Comparison of ENCODE assay signal across 21 cellular contexts in the genomic region with DNA sequence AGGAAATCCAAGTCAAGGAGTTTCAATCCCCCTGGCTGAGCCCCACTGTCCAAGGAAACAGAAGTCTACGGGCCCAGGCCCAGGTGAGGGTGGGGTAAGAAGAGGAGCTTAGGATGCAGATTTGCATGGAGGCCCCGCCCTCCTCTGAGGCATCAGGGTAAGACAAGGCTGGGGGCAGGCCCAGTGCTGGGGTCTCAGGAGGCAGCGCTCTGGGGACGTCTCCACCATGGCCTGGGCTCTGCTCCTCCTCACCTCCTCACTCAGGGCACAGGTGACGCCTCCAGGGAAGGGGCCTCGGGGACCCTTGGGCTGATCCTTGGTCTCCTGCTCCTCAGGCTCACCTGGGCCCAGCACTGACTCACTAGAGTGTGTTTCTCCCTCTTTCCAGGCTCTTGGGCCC. TPM values are rescaled to one million over a fixed set of nuclear protein-coding genes. Genes with fewer than 3 reads are reported as not detected.
DNase-seq lines count a peak whose midpoint lies in the region; ATAC-seq, FAIRE-seq and TF ChIP-seq lines count a peak whose summit lies in the region.
"Had no signal": no experiment of that assay in that cellular context is flagged by ENCODE, and none has a peak within 500 bp of the region (broad histone marks: within the 10 kb centered on the region; RNA-seq: fewer than 3 reads in every experiment).

No MANE protein-coding gene starts in this region.

- H3K4me3 ChIP-seq in MM.1S (ENCODE audit: low read length) = no peak overlapping the region
- no peak overlapping the region for H3K4me3 ChIP-seq in K562
- H3K4me3 ChIP-seq: Peyer's patch, SJSA1 had no signal

- H3K9me3 ChIP-seq in MM.1S (replicated peaks; ENCODE audit: insufficient read depth, low read length) = no peaks in the 10 kb centered on the region
- H3K9me3 ChIP-seq in K562 (replicated peaks; ENCODE audit: control insufficient read depth, insufficient read depth, low read depth, low read length) = no peaks in the 10 kb centered on the region
- no peaks in the 10 kb centered on the region for H3K9me3 ChIP-seq in T-helper 17 cell (ENCODE audit: control insufficient read depth, low read length, poor library complexity, severe bottlenecking)
- H3K9me3 ChIP-seq: Peyer's patch, SJSA1 had no signal

- TF ChIP-seq POLR2A in GM12892 (IDR thresholded peaks at IDR 0.05; ENCODE audit: low read depth, low read length) (no peak), K562 (conservative IDR thresholded peaks at IDR 0.05) (no peak)

- H3F3A ChIP-seq in MM.1S (ENCODE audit: insufficient read depth, low read length) = peaks cover 64% of the 10 kb centered on the region

- in situ Hi-C loops in K562 (cut with MboI) = no loop called here

- POLR2A ChIA-PET in K562 (lab: Yijun Ruan, JAX) = interaction anchor here (0.9 to 4.0 kb wide), 16 partner anchors 10 to 267 kb away, joined by 3 to 17 read pairs (median 5); no protein-coding TSS in a partner anchor
- POLR2A ChIA-PET in activated CD8-positive, alpha-beta T cell treated with anti-CD3 and anti-CD28 coated beads for 36 hours (lab: Charles Lee) = no interaction called here

- peak overlapping the region in 1 of 2 donors; percentile 40 for H3K4me3 Mint-ChIP-seq in stimulated activated naive B cell treated with anti-CD40 and anti-IgM and Interleukin-4, amounts not matched to agents 10 μg/mL and 1 μg/mL and 100 μg/mL, for 72 hours
- H3K4me3 Mint-ChIP-seq in activated CD8-positive, alpha-beta T cell treated with anti-CD3 and anti-CD28 coated beads for 36 hours = no peak overlapping the region
- H3K4me3 Mint-ChIP-seq in T-helper 17 cell = no peak overlapping the region

- TF ChIP-seq RAD21 in K562 (CRISPR knock-in tag; conservative IDR thresholded peaks at IDR 0.05 in 1 of 2, IDR thresholded peaks at IDR 0.05 in 1 of 2) = no peak

- ATAC-seq in K562 (peak; percentile 14), HG02610 (IDR thresholded peaks at IDR 0.05; ENCODE audit: unreplicated experiment) (no peak), T-helper 17 cell (no peak)
- no peak for ATAC-seq in stimulated activated naive B cell treated with anti-CD40 and anti-IgM and Interleukin-4, amounts not matched to agents 10 μg/mL and 1 μg/mL and 100 μg/mL, for 72 hours (replicated peaks)
- ATAC-seq in activated CD8-positive, alpha-beta T cell treated with anti-CD3 and anti-CD28 coated beads for 36 hours = no peak

- no peak for TF ChIP-seq EP300 in K562 (IDR thresholded peaks at IDR 0.05; ENCODE audit: low read length)

- peaks cover 30 to 33% of the 10 kb centered on the region in 2 donors for H3K27me3 Mint-ChIP-seq in stimulated activated naive B cell treated with anti-CD40 and anti-IgM and Interleukin-4, amounts not matched to agents 10 μg/mL and 1 μg/mL and 100 μg/mL, for 72 hours
- H3K27me3 Mint-ChIP-seq in activated CD8-positive, alpha-beta T cell treated with anti-CD3 and anti-CD28 coated beads for 36 hours = peaks cover 2% of the 10 kb centered on the region
- peaks cover 11% of the 10 kb centered on the region for H3K27me3 Mint-ChIP-seq in T-helper 17 cell

- TF ChIP-seq CTCF in MM.1S (IDR thresholded peaks at IDR 0.05; ENCODE audit: low read length) (no peak), K562 (IDR thresholded peaks at IDR 0.05 in 2 of 3, conservative IDR thresholded peaks at IDR 0.05 in 1 of 3; ENCODE audit: insufficient read depth in 2 of 3, low read depth in 1 of 3, low read length in 3 of 3) (no peak)
- TF ChIP-seq CTCF in activated CD8-positive, alpha-beta T cell treated with anti-CD3 and anti-CD28 coated beads for 36 hours (IDR thresholded peaks at IDR 0.05) = no peak

- H3K4me1 ChIP-seq in MM.1S (ENCODE audit: low read length) (peaks cover 60% of the 10 kb centered on the region), K562 (replicated peaks in 1 of 2; ENCODE audit: control insufficient read depth in 2 of 2, insufficient read depth in 2 of 2, low read length in 2 of 2) (no peaks in the 10 kb centered on the region)
- H3K4me1 ChIP-seq: Peyer's patch, SJSA1 had no signal

- H3K4me1 Mint-ChIP-seq in stimulated activated naive B cell treated with anti-CD40 and anti-IgM and Interleukin-4, amounts not matched to agents 10 μg/mL and 1 μg/mL and 100 μg/mL, for 72 hours = peaks cover 34 to 51% of the 10 kb centered on the region in 2 donors
- H3K4me1 Mint-ChIP-seq in activated CD8-positive, alpha-beta T cell treated with anti-CD3 and anti-CD28 coated beads for 36 hours (ENCODE audit: low read depth) = peaks cover 5% of the 10 kb centered on the region
- peaks cover 12% of the 10 kb centered on the region for H3K4me1 Mint-ChIP-seq in T-helper 17 cell

- H3K9me1 ChIP-seq in K562 (ENCODE audit: control insufficient read depth, insufficient read depth, low read length) = peaks cover 3% of the 10 kb centered on the region

- H3K27me3 ChIP-seq in MM.1S (replicated peaks; ENCODE audit: insufficient read depth, low read length) (no peaks in the 10 kb centered on the region), K562 (ENCODE audit: control insufficient read depth in 2 of 2, insufficient read depth in 2 of 2, low read length in 2 of 2) (peaks cover 22 to 35% of the 10 kb centered on the region in 2 experiments)
- H3K27me3 ChIP-seq: Peyer's patch, SJSA1 had no signal

- WGBS in K562 (ENCODE audit: insufficient coverage, low coverage, missing lambda C conversion rate) = under 1% methylated on average over 6 of the region's 6 CpGs

- no peaks in the 10 kb centered on the region for H3K36me3 Mint-ChIP-seq in stimulated activated naive B cell treated with anti-CD40 and anti-IgM and Interleukin-4, amounts not matched to agents 10 μg/mL and 1 μg/mL and 100 μg/mL, for 72 hours
- H3K36me3 Mint-ChIP-seq in activated CD8-positive, alpha-beta T cell treated with anti-CD3 and anti-CD28 coated beads for 36 hours (ENCODE audit: low read depth) = no peaks in the 10 kb centered on the region
- H3K36me3 Mint-ChIP-seq in T-helper 17 cell (ENCODE audit: low read depth) = no peaks in the 10 kb centered on the region

- FAIRE-seq in GM12892 (lab: Jason Lieb, UNC) (peak; percentile 48), K562 (lab: Jason Lieb, UNC) (no peak)
- FAIRE-seq: H54, HepG2 had no signal

- peaks cover 91% of the 10 kb centered on the region for H3K79me2 ChIP-seq in MM.1S (ENCODE audit: low read length)
- no peaks in the 10 kb centered on the region for H3K79me2 ChIP-seq in K562 (ENCODE audit: control insufficient read depth, insufficient read depth, low read length)

- no peak overlapping the region for H3K4me2 ChIP-seq in MM.1S (ENCODE audit: low read depth, low read length)
- H3K4me2 ChIP-seq in K562 (ENCODE audit: insufficient read depth, low read length) = no peak overlapping the region

- no peaks in the 10 kb centered on the region for H3K9me2 ChIP-seq in MM.1S (replicated peaks; ENCODE audit: insufficient read depth, low read length)

- DNase-seq in GM12892 (ENCODE audit: insufficient read length) (no peak), MM.1S (no peak), K562 (ENCODE audit: extremely low read depth in 1 of 4, low spot score in 3 of 4) (no peak), T-helper 17 cell (no peak)
- DNase-seq in stimulated activated naive B cell treated with anti-CD40 and anti-IgM and Interleukin-4, amounts not matched to agents 10 μg/mL and 1 μg/mL and 100 μg/mL, for 72 hours = no peak
- DNase-seq in activated CD8-positive, alpha-beta T cell treated with anti-CD3 and anti-CD28 coated beads for 36 hours = no peak
- DNase-seq: GDM1; NCI-H1105; NCI-H2029; NCI-H2227 treated with DMSO at 0.1 percent for 48 hours; NCI-H510A; NCI-H748 treated with DMSO at 0.1 percent for 48 hours; NK-92 treated with Interleukin-12 subunit alpha and Interleukin-12 subunit beta, amount 100 ng/mL, for 24 hours had no signal

- no peaks in the 10 kb centered on the region for H3K9me3 Mint-ChIP-seq in stimulated activated naive B cell treated with anti-CD40 and anti-IgM and Interleukin-4, amounts not matched to agents 10 μg/mL and 1 μg/mL and 100 μg/mL, for 72 hours
- H3K9me3 Mint-ChIP-seq in activated CD8-positive, alpha-beta T cell treated with anti-CD3 and anti-CD28 coated beads for 36 hours = no peaks in the 10 kb centered on the region

- intact Hi-C loops in K562 (cut with micrococcal nuclease) = no loop called here
- intact Hi-C loops in activated CD8-positive, alpha-beta T cell treated with anti-CD3 and anti-CD28 coated beads for 36 hours (cut with micrococcal nuclease) = no loop called here

- no peak overlapping the region for H2AFZ ChIP-seq in MM.1S (ENCODE audit: low read length)
- no peak overlapping the region for H2AFZ ChIP-seq in K562 (ENCODE audit: low read depth, low read length)

- no peaks in the 10 kb centered on the region for H4K20me1 ChIP-seq in MM.1S (ENCODE audit: insufficient read depth, low read length)
- H4K20me1 ChIP-seq in K562 (replicated peaks; ENCODE audit: control insufficient read depth, insufficient read depth, low read length) = peaks cover 21% of the 10 kb centered on the region

- no TSS peak for BruUV-seq in K562 (replicated peaks; lab: Mats Ljungman, UMichigan)

- CTCF ChIA-PET in K562 (lab: Yijun Ruan, JAX; ENCODE audit: low intra/inter-chr PET ratio) = interaction anchor here (0.7 to 5.5 kb wide), 11 partner anchors 20 to 425 kb away, joined by 3 to 42 read pairs (median 6); no protein-coding TSS in a partner anchor
- CTCF ChIA-PET in activated CD8-positive, alpha-beta T cell treated with anti-CD3 and anti-CD28 coated beads for 36 hours (lab: Charles Lee) = interaction anchor here (1.1 to 7.1 kb wide), 14 partner anchors 10 to 103 kb away, joined by 4 to 57 read pairs (median 8); no protein-coding TSS in a partner anchor

- H3K27ac ChIP-seq in MM.1S (ENCODE audit: low read length) (peak overlapping the region; percentile 100; the same call in 1 of the 2 replicates), K562 (ENCODE audit: extremely low read depth, low read depth, low read length) (no peak overlapping the region)
- H3K27ac ChIP-seq: C4-2B, HL-60, Peyer's patch, SJSA1 had no signal

- H3K9ac ChIP-seq in MM.1S (ENCODE audit: low read length) = no peak overlapping the region
- no peak overlapping the region for H3K9ac ChIP-seq in K562 (ENCODE audit: insufficient read depth in 1 of 2, low read depth in 2 of 2, low read length in 2 of 2)

- peaks cover 3% of the 10 kb centered on the region; the same call in 1 of the 2 replicates for H3K36me3 ChIP-seq in MM.1S (replicated peaks; ENCODE audit: insufficient read depth, low read length)
- no peaks in the 10 kb centered on the region for H3K36me3 ChIP-seq in K562 (ENCODE audit: control insufficient read depth, insufficient read depth, low read length)
- H3K36me3 ChIP-seq: Peyer's patch, SJSA1 had no signal

- peak overlapping the region; percentile 65 for H3K27ac Mint-ChIP-seq in stimulated activated naive B cell treated with anti-CD40 and anti-IgM and Interleukin-4, amounts not matched to agents 10 μg/mL and 1 μg/mL and 100 μg/mL, for 72 hours
- no peak overlapping the region for H3K27ac Mint-ChIP-seq in activated CD8-positive, alpha-beta T cell treated with anti-CD3 and anti-CD28 coated beads for 36 hours
- H3K27ac Mint-ChIP-seq in T-helper 17 cell = no peak overlapping the region

RNA-seq across cellular contexts. Expression of a gene that starts 31.3 kb away (rescaled TPM):
- 20.3 TPM for polyA plus RNA-seq in GM12892 (2012; ENCODE audit: missing spikeins)
- not detected in 2 replicates for total RNA-seq in K562 (2011; cell fraction: chromatin; rRNA removed; ENCODE audit: low replicate concordance)
- total RNA-seq in K562 (2011; cell fraction: nucleolus; rRNA removed) = not detected in 2 replicates
- not detected in 2 replicates for total RNA-seq in K562 (2011; cell fraction: nucleoplasm; rRNA removed)
- total RNA-seq in K562 (2014; rRNA removed) = not detected in 2 replicates
- not detected in 2 replicates for total RNA-seq in K562 (2014; rRNA removed; fragmentation: Illumina TruSeq; extraction: Trizol)
- total RNA-seq in K562 (2015; rRNA removed; fragmentation: Illumina TruSeq; extraction: Trizol) = not detected in 2 replicates
- total RNA-seq in K562 (2021) = not detected in 2 replicates
- not detected in 2 replicates for polyA plus RNA-seq in K562 (2011; rRNA removed)
- polyA plus RNA-seq in K562 (2011; cell fraction: cytosol; rRNA removed) = not detected in 2 replicates
- not detected in 2 replicates for polyA plus RNA-seq in K562 (2011; cell fraction: nucleus; rRNA removed)
- not detected in 2 replicates for polyA plus RNA-seq in K562 (2012)
- polyA plus RNA-seq in K562 (2014; fragmentation: Illumina TruSeq; extraction: Trizol) = not detected in 2 replicates
- not detected for polyA plus RNA-seq in K562 (2014; fragmentation: Nextera tagmentation; extraction: Ambion mirVana)
- not detected in 2 replicates for polyA plus RNA-seq in K562 (2014; rRNA removed)
- not detected in 2 replicates for polyA minus RNA-seq in K562 (2011; rRNA and poly(A)+ RNA removed)
- not detected in 2 replicates for polyA minus RNA-seq in K562 (2011; cell fraction: cytosol; rRNA and poly(A)+ RNA removed)
- not detected in 2 replicates for polyA minus RNA-seq in K562 (2011; cell fraction: nucleus; rRNA and poly(A)+ RNA removed)
- total RNA-seq in activated CD8-positive, alpha-beta T cell treated with anti-CD3 and anti-CD28 coated beads for 36 hours = not detected
- 1 to 10 TPM in 1 of 2 donors, not detected in 1; 1.9 TPM for total RNA-seq in T-helper 17 cell
- total RNA-seq: HepG2, HT-29, SJSA1 had no signal
- polyA plus RNA-seq: HepG2 had no signal
